1 cellular context compared by ENCODE assay signal in the genomic region with DNA sequence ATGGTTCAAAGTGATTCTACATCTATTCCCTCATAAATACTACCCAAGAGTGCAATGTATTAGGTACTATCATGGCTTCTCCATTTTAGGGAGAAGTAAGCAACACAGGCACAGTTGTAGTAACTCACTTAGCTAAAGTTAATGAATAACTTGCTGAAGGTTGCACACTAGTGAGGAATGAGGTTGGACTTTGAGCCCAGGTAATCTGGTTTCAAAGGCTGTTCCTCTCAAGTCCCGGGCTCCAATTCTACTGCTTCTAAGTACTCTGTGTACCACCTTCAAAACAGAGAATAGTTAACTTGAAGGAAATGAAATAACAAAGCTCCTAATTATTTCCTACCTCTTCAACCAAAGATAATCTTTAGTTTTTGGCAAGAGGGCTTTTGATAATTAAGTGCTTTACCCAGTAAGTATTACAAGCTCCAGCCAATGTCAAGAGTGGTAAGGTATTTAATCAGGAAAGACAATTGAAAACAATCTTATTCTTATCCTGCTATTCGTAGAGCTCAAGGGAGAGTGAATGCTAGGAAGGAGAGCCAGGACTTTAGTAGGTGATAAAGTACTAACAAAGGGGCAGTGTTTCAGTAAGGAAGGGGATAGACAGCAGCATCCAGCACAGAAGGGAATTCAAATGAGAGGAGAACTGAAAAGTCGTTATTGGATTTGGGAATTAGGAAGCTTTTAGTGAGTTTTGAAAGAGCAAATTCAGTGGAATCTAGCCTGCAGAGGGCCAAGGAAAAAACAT.
A peak's percentile ranks its signal among the peaks of the same experiment; 100 is the strongest.
TF ChIP-seq lines count a peak whose summit lies in the region.

No MANE protein-coding gene starts in this region.

TF ChIP-seq in HepG2, 621 proteins besides CTCF, POLR2A, EP300 and RAD21 (continued from another document and continues in another):
- no peak for TF ChIP-seq BRF2 (CRISPR knock-in tag; IDR thresholded peaks at IDR 0.05)
- no peak for TF ChIP-seq IKZF5 (CRISPR knock-in tag; IDR thresholded peaks at IDR 0.05)
- TF ChIP-seq NFE2L2 (IDR thresholded peaks at IDR 0.05; ENCODE audit: low read length), result no peak
- no peak for TF ChIP-seq HNRNPLL (IDR thresholded peaks at IDR 0.05; ENCODE audit: low read depth, low read length, poor library complexity, severe bottlenecking)
- TF ChIP-seq NR0B2 (CRISPR knock-in tag; IDR thresholded peaks at IDR 0.05), result no peak
- TF ChIP-seq NRL (CRISPR knock-in tag; IDR thresholded peaks at IDR 0.05; ENCODE audit: borderline replicate concordance), result no peak
- TF ChIP-seq HCFC1 (IDR thresholded peaks at IDR 0.05; ENCODE audit: low read depth, low read length), result no peak
- TF ChIP-seq ZNF577 (CRISPR knock-in tag; IDR thresholded peaks at IDR 0.05; ENCODE audit: borderline replicate concordance, low read depth), result no peak
- TF ChIP-seq, protein P1, sequence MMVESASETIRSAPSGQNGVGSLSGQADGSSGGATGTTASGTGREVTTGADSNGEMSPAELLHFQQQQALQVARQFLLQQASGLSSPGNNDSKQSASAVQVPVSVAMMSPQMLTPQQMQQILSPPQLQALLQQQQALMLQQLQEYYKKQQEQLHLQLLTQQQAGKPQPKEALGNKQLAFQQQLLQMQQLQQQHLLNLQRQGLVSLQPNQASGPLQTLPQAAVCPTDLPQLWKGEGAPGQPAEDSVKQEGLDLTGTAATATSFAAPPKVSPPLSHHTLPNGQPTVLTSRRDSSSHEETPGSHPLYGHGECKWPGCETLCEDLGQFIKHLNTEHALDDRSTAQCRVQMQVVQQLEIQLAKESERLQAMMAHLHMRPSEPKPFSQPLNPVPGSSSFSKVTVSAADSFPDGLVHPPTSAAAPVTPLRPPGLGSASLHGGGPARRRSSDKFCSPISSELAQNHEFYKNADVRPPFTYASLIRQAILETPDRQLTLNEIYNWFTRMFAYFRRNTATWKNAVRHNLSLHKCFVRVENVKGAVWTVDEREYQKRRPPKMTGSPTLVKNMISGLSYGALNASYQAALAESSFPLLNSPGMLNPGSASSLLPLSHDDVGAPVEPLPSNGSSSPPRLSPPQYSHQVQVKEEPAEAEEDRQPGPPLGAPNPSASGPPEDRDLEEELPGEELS (CRISPR knock-in tag; IDR thresholded peaks at IDR 0.05), result 0 out of 2 replicates have a peak, but pooled peaks have one; percentile 49
- TF ChIP-seq FOXM1 (CRISPR knock-in tag; IDR thresholded peaks at IDR 0.05), result no peak
- no peak for TF ChIP-seq ZNF101 (CRISPR knock-in tag; IDR thresholded peaks at IDR 0.05; ENCODE audit: borderline replicate concordance, low read depth)
- no peak for TF ChIP-seq SP5 (CRISPR knock-in tag; IDR thresholded peaks at IDR 0.05; ENCODE audit: borderline replicate concordance, low read depth)
- TF ChIP-seq HNF1B (CRISPR knock-in tag; IDR thresholded peaks at IDR 0.05), result peak; percentile 97
- TF ChIP-seq MXI1 (IDR thresholded peaks at IDR 0.05; ENCODE audit: borderline replicate concordance, low read depth, low read length), result no peak
- no peak for TF ChIP-seq SMAD9 (CRISPR knock-in tag; IDR thresholded peaks at IDR 0.05)
- no peak for TF ChIP-seq FOXP1 (IDR thresholded peaks at IDR 0.05)
- TF ChIP-seq FOXP1 (CRISPR knock-in tag; IDR thresholded peaks at IDR 0.05), result no peak
- TF ChIP-seq, protein P2, sequence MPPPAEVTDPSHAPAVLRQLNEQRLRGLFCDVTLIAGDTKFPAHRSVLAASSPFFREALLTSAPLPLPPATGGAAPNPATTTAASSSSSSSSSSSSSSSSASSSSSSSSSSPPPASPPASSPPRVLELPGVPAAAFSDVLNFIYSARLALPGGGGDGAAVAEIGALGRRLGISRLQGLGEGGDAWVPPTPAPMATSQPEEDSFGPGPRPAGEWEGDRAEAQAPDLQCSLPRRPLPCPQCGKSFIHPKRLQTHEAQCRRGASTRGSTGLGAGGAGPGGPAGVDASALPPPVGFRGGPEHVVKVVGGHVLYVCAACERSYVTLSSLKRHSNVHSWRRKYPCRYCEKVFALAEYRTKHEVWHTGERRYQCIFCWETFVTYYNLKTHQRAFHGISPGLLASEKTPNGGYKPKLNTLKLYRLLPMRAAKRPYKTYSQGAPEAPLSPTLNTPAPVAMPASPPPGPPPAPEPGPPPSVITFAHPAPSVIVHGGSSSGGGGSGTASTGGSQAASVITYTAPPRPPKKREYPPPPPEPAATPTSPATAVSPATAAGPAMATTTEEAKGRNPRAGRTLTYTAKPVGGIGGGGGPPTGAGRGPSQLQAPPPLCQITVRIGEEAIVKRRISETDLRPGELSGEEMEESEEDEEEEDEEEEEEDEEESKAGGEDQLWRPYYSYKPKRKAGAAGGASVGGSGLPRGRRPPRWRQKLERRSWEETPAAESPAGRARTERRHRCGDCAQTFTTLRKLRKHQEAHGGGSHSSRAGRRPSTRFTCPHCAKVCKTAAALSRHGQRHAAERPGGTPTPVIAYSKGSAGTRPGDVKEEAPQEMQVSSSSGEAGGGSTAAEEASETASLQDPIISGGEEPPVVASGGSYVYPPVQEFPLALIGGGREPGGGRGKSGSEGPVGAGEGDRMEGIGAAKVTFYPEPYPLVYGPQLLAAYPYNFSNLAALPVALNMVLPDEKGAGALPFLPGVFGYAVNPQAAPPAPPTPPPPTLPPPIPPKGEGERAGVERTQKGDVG (CRISPR knock-in tag; IDR thresholded peaks at IDR 0.05; ENCODE audit: borderline replicate concordance), result no peak
- TF ChIP-seq THAP11 (CRISPR knock-in tag; IDR thresholded peaks at IDR 0.05), result no peak
- peak; percentile 95 for TF ChIP-seq POGZ (CRISPR knock-in tag; IDR thresholded peaks at IDR 0.05)
- no peak for TF ChIP-seq CSRNP2 (CRISPR knock-in tag; conservative IDR thresholded peaks at IDR 0.05; ENCODE audit: low read depth)
- TF ChIP-seq TBX2 (CRISPR knock-in tag; IDR thresholded peaks at IDR 0.05; ENCODE audit: borderline replicate concordance), result no peak
- TF ChIP-seq ZNF737 (CRISPR knock-in tag; IDR thresholded peaks at IDR 0.05; ENCODE audit: borderline replicate concordance), result no peak
- TF ChIP-seq ZNF441 (CRISPR knock-in tag; IDR thresholded peaks at IDR 0.05; ENCODE audit: borderline replicate concordance), result no peak
- TF ChIP-seq ZNF589 (CRISPR knock-in tag; conservative IDR thresholded peaks at IDR 0.05), result no peak
- TF ChIP-seq ZFP90 (CRISPR knock-in tag; IDR thresholded peaks at IDR 0.05; ENCODE audit: borderline replicate concordance), result no peak
- TF ChIP-seq, protein P3, sequence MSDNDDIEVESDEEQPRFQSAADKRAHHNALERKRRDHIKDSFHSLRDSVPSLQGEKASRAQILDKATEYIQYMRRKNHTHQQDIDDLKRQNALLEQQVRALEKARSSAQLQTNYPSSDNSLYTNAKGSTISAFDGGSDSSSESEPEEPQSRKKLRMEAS (IDR thresholded peaks at IDR 0.05), result no peak
- no peak for TF ChIP-seq SRSF4 (IDR thresholded peaks at IDR 0.05; ENCODE audit: low read depth, low read length, poor library complexity, severe bottlenecking)
- TF ChIP-seq PCBP2 (optimal IDR thresholded peaks at IDR 0.05; ENCODE audit: low read depth, low read length, poor library complexity, severe bottlenecking), result no peak
- no peak for TF ChIP-seq NR2F2 (IDR thresholded peaks at IDR 0.05; ENCODE audit: borderline replicate concordance, low read depth)
- peak; percentile 96 for TF ChIP-seq ZNF264 (CRISPR knock-in tag; IDR thresholded peaks at IDR 0.05)
- TF ChIP-seq MAF1 (CRISPR knock-in tag; IDR thresholded peaks at IDR 0.05; ENCODE audit: borderline replicate concordance), result no peak
- TF ChIP-seq ZFX (CRISPR knock-in tag; IDR thresholded peaks at IDR 0.05; ENCODE audit: low read depth), result no peak
- no peak for TF ChIP-seq MZF1 (CRISPR knock-in tag; IDR thresholded peaks at IDR 0.05; ENCODE audit: borderline replicate concordance)
- TF ChIP-seq AHR (CRISPR knock-in tag; IDR thresholded peaks at IDR 0.05), result no peak
- TF ChIP-seq SAFB2 (CRISPR knock-in tag; IDR thresholded peaks at IDR 0.05; ENCODE audit: borderline replicate concordance, low read depth), result no peak
- TF ChIP-seq ZBTB3 (CRISPR knock-in tag; IDR thresholded peaks at IDR 0.05; ENCODE audit: borderline replicate concordance, low read depth), result no peak
- no peak for TF ChIP-seq ZNF768 (CRISPR knock-in tag; IDR thresholded peaks at IDR 0.05)
- TF ChIP-seq RFXANK (CRISPR knock-in tag; IDR thresholded peaks at IDR 0.05), result 0 out of 2 replicates have a peak, but pooled peaks have one; percentile 45
- no peak for TF ChIP-seq NFE2L1 (CRISPR knock-in tag; IDR thresholded peaks at IDR 0.05; ENCODE audit: borderline replicate concordance)
- TF ChIP-seq ZNF570 (CRISPR knock-in tag; IDR thresholded peaks at IDR 0.05; ENCODE audit: borderline replicate concordance), result no peak
- TF ChIP-seq ZSCAN30 (CRISPR knock-in tag; IDR thresholded peaks at IDR 0.05), result no peak
- no peak for TF ChIP-seq NPAS2 (CRISPR knock-in tag; IDR thresholded peaks at IDR 0.05; ENCODE audit: borderline replicate concordance)
- TF ChIP-seq SIN3B (IDR thresholded peaks at IDR 0.05; ENCODE audit: low read length), result no peak
- TF ChIP-seq SNAPC5 (CRISPR knock-in tag; IDR thresholded peaks at IDR 0.05; ENCODE audit: borderline replicate concordance), result no peak
- no peak for TF ChIP-seq ZNF451 (CRISPR knock-in tag; IDR thresholded peaks at IDR 0.05)
- no peak for TF ChIP-seq ZSCAN21 (CRISPR knock-in tag; IDR thresholded peaks at IDR 0.05; ENCODE audit: borderline replicate concordance)
- no peak for TF ChIP-seq KDM5A (IDR thresholded peaks at IDR 0.05; ENCODE audit: borderline replicate concordance, low read length)
- TF ChIP-seq ZKSCAN1 (IDR thresholded peaks at IDR 0.05; ENCODE audit: low read length), result no peak
- peak; percentile 41 for TF ChIP-seq FOSL2 (CRISPR knock-in tag; IDR thresholded peaks at IDR 0.05)
- no peak for TF ChIP-seq ZNF510 (CRISPR knock-in tag; IDR thresholded peaks at IDR 0.05; ENCODE audit: low read depth)
- TF ChIP-seq RXRA (CRISPR knock-in tag; IDR thresholded peaks at IDR 0.05), result no peak
- no peak for TF ChIP-seq GATA4 (IDR thresholded peaks at IDR 0.05; ENCODE audit: borderline replicate concordance, low read depth)
- TF ChIP-seq ZNF691 (CRISPR knock-in tag; IDR thresholded peaks at IDR 0.05; ENCODE audit: borderline replicate concordance, low read depth), result no peak
- no peak for TF ChIP-seq GFI1 (CRISPR knock-in tag; IDR thresholded peaks at IDR 0.05; ENCODE audit: borderline replicate concordance)
- TF ChIP-seq, protein P4, sequence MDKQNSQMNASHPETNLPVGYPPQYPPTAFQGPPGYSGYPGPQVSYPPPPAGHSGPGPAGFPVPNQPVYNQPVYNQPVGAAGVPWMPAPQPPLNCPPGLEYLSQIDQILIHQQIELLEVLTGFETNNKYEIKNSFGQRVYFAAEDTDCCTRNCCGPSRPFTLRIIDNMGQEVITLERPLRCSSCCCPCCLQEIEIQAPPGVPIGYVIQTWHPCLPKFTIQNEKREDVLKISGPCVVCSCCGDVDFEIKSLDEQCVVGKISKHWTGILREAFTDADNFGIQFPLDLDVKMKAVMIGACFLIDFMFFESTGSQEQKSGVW (CRISPR knock-in tag; IDR thresholded peaks at IDR 0.05; ENCODE audit: borderline replicate concordance), result no peak
- TF ChIP-seq U2AF2 (IDR thresholded peaks at IDR 0.05; ENCODE audit: low read depth, low read length), result no peak
- peak; percentile 70; the same call in 1 of the 2 replicates for TF ChIP-seq ZMYM3 (CRISPR knock-in tag; IDR thresholded peaks at IDR 0.05)
